Comparison of ENCODE assay signal across 11 cellular contexts in genomic region chr9:22005083-22005699, GRCh38. TPM values are rescaled to one million over a fixed set of nuclear protein-coding genes. Genes with fewer than 3 reads are reported as not detected.
DNase-seq lines count a peak whose midpoint lies in the region; ATAC-seq, FAIRE-seq and TF ChIP-seq lines count a peak whose summit lies in the region.
"Had no signal": no experiment of that assay in that cellular context is flagged by ENCODE, and none has a peak within 500 bp of the region (broad histone marks: within the 10 kb centered on the region; RNA-seq: fewer than 3 reads in every experiment).

No MANE protein-coding gene starts in this region.

- POLR2A ChIA-PET in activated CD4-positive, alpha-beta T cell treated with anti-CD3 and anti-CD28 coated beads, Interleukin-2, amount 10 ng/mL, durations not matched to agents 7 days and 5 days (lab: Charles Lee) = no interaction called here
- POLR2A ChIA-PET in activated B cell treated with CpG ODN at 0.5 μM for 24 hours (lab: Charles Lee) = no interaction called here

- peaks cover 70% of the 10 kb centered on the region for H3K27me3 Mint-ChIP-seq in activated CD4-positive, alpha-beta T cell treated with anti-CD3 and anti-CD28 coated beads, Interleukin-2, amount 10 ng/mL, durations not matched to agents 24 days and 14 days
- H3K27me3 Mint-ChIP-seq in activated CD4-positive, alpha-beta T cell treated with anti-CD3 and anti-CD28 coated beads, Interleukin-2, amount 10 ng/mL, durations not matched to agents 7 days and 5 days = peaks cover 75% of the 10 kb centered on the region
- H3K27me3 Mint-ChIP-seq in activated B cell treated with CpG ODN at 0.5 μM for 24 hours = peaks cover 37% of the 10 kb centered on the region

- peaks cover 21% of the 10 kb centered on the region for H3K36me3 ChIP-seq in skeletal muscle satellite cell (ENCODE audit: insufficient read depth, low read length)
- H3K36me3 ChIP-seq in adrenal gland (replicated peaks in 1 of 2) = no peaks in the 10 kb centered on the region
- H3K36me3 ChIP-seq: pancreas had no signal

- no peak overlapping the region for H3K27ac ChIP-seq in foreskin keratinocyte
- no peak overlapping the region for H3K27ac ChIP-seq in adrenal gland
- H3K27ac ChIP-seq: A549, pancreas had no signal

- no peak for TF ChIP-seq POLR2A in adrenal gland (IDR thresholded peaks at IDR 0.05)

- FAIRE-seq in HTR-8/SVneo (lab: Jason Lieb, UNC) = no peak
- FAIRE-seq: A549, pancreas had no signal

- intact Hi-C loops in activated CD4-positive, alpha-beta T cell treated with anti-CD3 and anti-CD28 coated beads, Interleukin-2, amount 10 ng/mL, durations not matched to agents 24 days and 14 days (cut with micrococcal nuclease) = loop anchor here (1.0 to 5.0 kb wide), 2 partner anchors 30 to 77 kb away; no protein-coding TSS in a partner anchor
- intact Hi-C loops in activated B cell treated with CpG ODN at 0.5 μM for 24 hours (cut with micrococcal nuclease) = loop anchor here (1.0 to 10.0 kb wide), 3 partner anchors 36 to 450 kb away; no protein-coding TSS in a partner anchor
- intact Hi-C loops in adrenal gland (cut with DNase I) = no loop called here

- CTCF ChIA-PET in activated CD4-positive, alpha-beta T cell treated with anti-CD3 and anti-CD28 coated beads, Interleukin-2, amount 10 ng/mL, durations not matched to agents 7 days and 5 days (lab: Charles Lee) = no interaction called here
- CTCF ChIA-PET in activated B cell treated with CpG ODN at 0.5 μM for 24 hours (lab: Charles Lee) = no interaction called here

- H3K27me3 ChIP-seq in foreskin keratinocyte (peaks cover 56% of the 10 kb centered on the region), skeletal muscle satellite cell (ENCODE audit: control insufficient read depth, insufficient read depth, low read length) (no peaks in the 10 kb centered on the region), adrenal gland (no peaks in the 10 kb centered on the region)

- peak overlapping the region; percentile 50 for H3K4me2 ChIP-seq in skeletal muscle satellite cell (ENCODE audit: low read length)
- H3K4me2 ChIP-seq: A549 had no signal

- peak overlapping the region; percentile 39 for H3K27ac Mint-ChIP-seq in activated CD4-positive, alpha-beta T cell treated with anti-CD3 and anti-CD28 coated beads, Interleukin-2, amount 10 ng/mL, durations not matched to agents 24 days and 14 days
- no peak overlapping the region for H3K27ac Mint-ChIP-seq in activated CD4-positive, alpha-beta T cell treated with anti-CD3 and anti-CD28 coated beads, Interleukin-2, amount 10 ng/mL, durations not matched to agents 7 days and 5 days
- H3K27ac Mint-ChIP-seq in activated B cell treated with CpG ODN at 0.5 μM for 24 hours = peak overlapping the region; percentile 24

- no peak overlapping the region for H3K9ac ChIP-seq in skeletal muscle satellite cell (ENCODE audit: low read depth, low read length)

- H3K9me3 Mint-ChIP-seq in activated CD4-positive, alpha-beta T cell treated with anti-CD3 and anti-CD28 coated beads, Interleukin-2, amount 10 ng/mL, durations not matched to agents 24 days and 14 days = no peaks in the 10 kb centered on the region
- no peaks in the 10 kb centered on the region for H3K9me3 Mint-ChIP-seq in activated CD4-positive, alpha-beta T cell treated with anti-CD3 and anti-CD28 coated beads, Interleukin-2, amount 10 ng/mL, durations not matched to agents 7 days and 5 days
- H3K9me3 Mint-ChIP-seq in activated B cell treated with CpG ODN at 0.5 μM for 24 hours = no peaks in the 10 kb centered on the region

- no peak for TF ChIP-seq CTCF in activated B cell treated with CpG ODN at 0.5 μM for 24 hours (IDR thresholded peaks at IDR 0.05)
- TF ChIP-seq CTCF in foreskin keratinocyte (conservative IDR thresholded peaks at IDR 0.05) = no peak
- TF ChIP-seq CTCF in adrenal gland (IDR thresholded peaks at IDR 0.05) = no peak

- H3K4me3 Mint-ChIP-seq in activated CD4-positive, alpha-beta T cell treated with anti-CD3 and anti-CD28 coated beads, Interleukin-2, amount 10 ng/mL, durations not matched to agents 24 days and 14 days = peak overlapping the region; percentile 55
- no peak overlapping the region for H3K4me3 Mint-ChIP-seq in activated CD4-positive, alpha-beta T cell treated with anti-CD3 and anti-CD28 coated beads, Interleukin-2, amount 10 ng/mL, durations not matched to agents 7 days and 5 days
- peak overlapping the region; percentile 33 for H3K4me3 Mint-ChIP-seq in activated B cell treated with CpG ODN at 0.5 μM for 24 hours

- peaks cover 3% of the 10 kb centered on the region for H3K36me3 Mint-ChIP-seq in activated CD4-positive, alpha-beta T cell treated with anti-CD3 and anti-CD28 coated beads, Interleukin-2, amount 10 ng/mL, durations not matched to agents 24 days and 14 days (ENCODE audit: low read depth)
- peaks cover 5% of the 10 kb centered on the region for H3K36me3 Mint-ChIP-seq in activated CD4-positive, alpha-beta T cell treated with anti-CD3 and anti-CD28 coated beads, Interleukin-2, amount 10 ng/mL, durations not matched to agents 7 days and 5 days (ENCODE audit: low read depth)
- H3K36me3 Mint-ChIP-seq in activated B cell treated with CpG ODN at 0.5 μM for 24 hours (ENCODE audit: low read depth) = no peaks in the 10 kb centered on the region

- DNase-seq in activated CD4-positive, alpha-beta T cell treated with anti-CD3 and anti-CD28 coated beads, Interleukin-2, amount 10 ng/mL, durations not matched to agents 24 days and 14 days = peak; percentile 74
- no peak for DNase-seq in activated CD4-positive, alpha-beta T cell treated with anti-CD3 and anti-CD28 coated beads, Interleukin-2, amount 10 ng/mL, durations not matched to agents 7 days and 5 days
- DNase-seq in activated B cell treated with CpG ODN at 0.5 μM for 24 hours = no peak
- peak in 1 of 2 donors; percentile 56 for DNase-seq in foreskin keratinocyte
- DNase-seq in adrenal gland = no peak
- DNase-seq in HTR-8/SVneo (ENCODE audit: insufficient read length, low spot score) = no peak
- DNase-seq: NCI-H1694 had no signal

- H3K4me1 ChIP-seq in foreskin keratinocyte = peaks cover 17% of the 10 kb centered on the region
- H3K4me1 ChIP-seq in skeletal muscle satellite cell (ENCODE audit: control insufficient read depth, insufficient read depth, low read length) = no peaks in the 10 kb centered on the region
- peaks cover 0 to 12% of the 10 kb centered on the region in 2 donors for H3K4me1 ChIP-seq in adrenal gland (replicated peaks in 1 of 2)
- H3K4me1 ChIP-seq: A549 had no signal

- H3K9me3 ChIP-seq in skeletal muscle satellite cell (replicated peaks; ENCODE audit: low read length) = no peaks in the 10 kb centered on the region
- no peaks in the 10 kb centered on the region for H3K9me3 ChIP-seq in adrenal gland (replicated peaks in 1 of 3)
- H3K9me3 ChIP-seq: A549, pancreas had no signal

- H3K4me3 ChIP-seq in skeletal muscle satellite cell (ENCODE audit: low read length) (no peak overlapping the region), adrenal gland (no peak overlapping the region)
- H3K4me3 ChIP-seq: A549, pancreas had no signal

- ATAC-seq in activated B cell treated with CpG ODN at 0.5 μM for 24 hours (ENCODE audit: low read depth) = no peak
- ATAC-seq in foreskin keratinocyte = peak; percentile 20
- ATAC-seq in HG02571 (IDR thresholded peaks at IDR 0.05; ENCODE audit: unreplicated experiment) = no peak
- ATAC-seq: A549, pancreas had no signal

- WGBS in adrenal gland, 4 donors = 60 to 79% (median 70%) methylated on average over 22 to 25 of the region's 25 CpGs

- H3K4me1 Mint-ChIP-seq in activated CD4-positive, alpha-beta T cell treated with anti-CD3 and anti-CD28 coated beads, Interleukin-2, amount 10 ng/mL, durations not matched to agents 24 days and 14 days = peaks cover 24% of the 10 kb centered on the region
- H3K4me1 Mint-ChIP-seq in activated CD4-positive, alpha-beta T cell treated with anti-CD3 and anti-CD28 coated beads, Interleukin-2, amount 10 ng/mL, durations not matched to agents 7 days and 5 days = peaks cover 29% of the 10 kb centered on the region
- peaks cover 34% of the 10 kb centered on the region for H3K4me1 Mint-ChIP-seq in activated B cell treated with CpG ODN at 0.5 μM for 24 hours

RNA-seq across cellular contexts. Expression of gene CDKN2B, which starts 3.9 kb away (rescaled TPM):
- 0.21 and 0.33 TPM in 2 replicates for total RNA-seq in activated CD4-positive, alpha-beta T cell treated with anti-CD3 and anti-CD28 coated beads, Interleukin-2, amount 10 ng/mL, durations not matched to agents 24 days and 14 days
- under 1 TPM; 0.65 to 0.87 TPM for total RNA-seq in activated CD4-positive, alpha-beta T cell treated with anti-CD3 and anti-CD28 coated beads, Interleukin-2, amount 10 ng/mL, durations not matched to agents 7 days and 5 days
- total RNA-seq in activated B cell treated with CpG ODN at 0.5 μM for 24 hours (0.32 and 0.38 TPM in 2 replicates), foreskin keratinocyte (4.7 and 9.0 TPM in 2 replicates), adrenal gland (10 to 100 TPM in 2 of 8 donors, 1 to 10 TPM in 6; 2.7 to 13.8 (median 6.5) TPM)
- polyA plus RNA-seq in foreskin keratinocyte (2.9 and 4.3 TPM in 2 replicates), adrenal gland (1 to 10 TPM; 1.4 to 4.3 (median 3.3) TPM)
- total RNA-seq in skeletal muscle satellite cell (2012; rRNA removed) = 6.6 and 15.7 TPM in 2 replicates
- polyA plus RNA-seq: A549 had no signal

RNA-seq across cellular contexts. Expression of gene CDKN2B-AS1, which starts 10.6 kb away (rescaled TPM):
- 0.42 and 0.78 TPM in 2 replicates for total RNA-seq in activated CD4-positive, alpha-beta T cell treated with anti-CD3 and anti-CD28 coated beads, Interleukin-2, amount 10 ng/mL, durations not matched to agents 24 days and 14 days
- 1 to 10 TPM; 4.4 to 5.6 TPM for total RNA-seq in activated CD4-positive, alpha-beta T cell treated with anti-CD3 and anti-CD28 coated beads, Interleukin-2, amount 10 ng/mL, durations not matched to agents 7 days and 5 days
- total RNA-seq in activated B cell treated with CpG ODN at 0.5 μM for 24 hours = 1.3 and 1.4 TPM in 2 replicates
- total RNA-seq in foreskin keratinocyte = 0.71 and 1.4 TPM in 2 replicates
- polyA plus RNA-seq in foreskin keratinocyte = 0.56 and 0.67 TPM in 2 replicates
- total RNA-seq in skeletal muscle satellite cell (2012; rRNA removed) = 3.3 and 3.5 TPM in 2 replicates
- 1 to 10 TPM in 3 of 8 donors, under 1 TPM in 4, not detected in 1; 0.28 to 2.5 (median 0.87) TPM for total RNA-seq in adrenal gland
- 1 to 10 TPM in 1 of 3 donors, under 1 TPM in 2; 0.13 to 1.5 (median 0.74) TPM for polyA plus RNA-seq in adrenal gland
- polyA plus RNA-seq: A549 had no signal

RNA-seq across cellular contexts. Expression of gene CDKN2A, which starts 11.0 kb away (rescaled TPM):
- total RNA-seq in activated CD4-positive, alpha-beta T cell treated with anti-CD3 and anti-CD28 coated beads, Interleukin-2, amount 10 ng/mL, durations not matched to agents 24 days and 14 days = 2.5 and 3.7 TPM in 2 replicates
- 10 to 100 TPM; 15.9 to 16.6 TPM for total RNA-seq in activated CD4-positive, alpha-beta T cell treated with anti-CD3 and anti-CD28 coated beads, Interleukin-2, amount 10 ng/mL, durations not matched to agents 7 days and 5 days
- total RNA-seq in activated B cell treated with CpG ODN at 0.5 μM for 24 hours (6.7 and 8.5 TPM in 2 replicates), foreskin keratinocyte (4.9 and 12.8 TPM in 2 replicates), adrenal gland (10 to 100 TPM in 6 of 8 donors, 1 to 10 TPM in 2; 4.1 to 34.5 (median 17.0) TPM)
- polyA plus RNA-seq in foreskin keratinocyte (10.1 and 20.8 TPM in 2 replicates), adrenal gland (10 to 100 TPM in 2 of 3 donors, 1 to 10 TPM in 1; 2.6 to 15.8 (median 11.6) TPM)
- 51.5 and 56.1 TPM in 2 replicates for total RNA-seq in skeletal muscle satellite cell (2012; rRNA removed)
- polyA plus RNA-seq: A549 had no signal

Comparison
In these comparisons a context has a peak if more than half of its experiments do, and no peak if none do; other contexts are left out.
1. intact Hi-C loops: an anchor here in activated CD4-positive, alpha-beta T cell treated with anti-CD3 and anti-CD28 coated beads, Interleukin-2, amount 10 ng/mL, durations not matched to agents 24 days and 14 days (1.0 to 5.0 kb wide) and activated B cell treated with CpG ODN at 0.5 μM for 24 hours (1.0 to 10.0 kb wide); none called in adrenal gland.